ENCODE assay signal across 28 cellular contexts in genomic region chr6:159261983-159262382, GRCh38.
"Had no signal": no experiment of that assay in that cellular context is flagged by ENCODE, and none has a peak within 500 bp of the region (broad histone marks: within the 10 kb centered on the region; RNA-seq: fewer than 3 reads in every experiment).

No MANE protein-coding gene starts in this region.

- H3K36me3 ChIP-seq: ascending aorta, breast epithelium, cardiac muscle cell, colonic mucosa, esophagus squamous epithelium had no signal

- H3K9me3 ChIP-seq: ascending aorta, breast epithelium, colonic mucosa, esophagus squamous epithelium had no signal

- H3K4me3 ChIP-seq: ascending aorta, breast epithelium, cardiac muscle cell, colonic mucosa, esophagus squamous epithelium had no signal

- H3K36me3 Mint-ChIP-seq: activated CD4-positive, alpha-beta memory T cell treated with anti-CD3 and anti-CD28 coated beads for 36 hours; activated CD8-positive, alpha-beta memory T cell treated with anti-CD3 and anti-CD28 coated beads, Interleukin-2, amount 10 ng/mL, durations not matched to agents 7 days and 5 days; activated naive CD4-positive, alpha-beta T cell treated with anti-CD3 and anti-CD28 coated beads, Interleukin-2, amount 10 ng/mL, durations not matched to agents 7 days and 5 days; activated naive CD4-positive, alpha-beta T cell treated with anti-CD3 and anti-CD28 coated beads, Interleukin-2, amount 50 U/mL, for 72 hours; activated naive CD8-positive, alpha-beta T cell treated with anti-CD3 and anti-CD28 coated beads, Interleukin-2, amount 10 ng/mL, durations not matched to agents 7 days and 5 days; brain had no signal

- H3K27me3 ChIP-seq: ascending aorta, breast epithelium, cardiac muscle cell, colonic mucosa, esophagus squamous epithelium had no signal

- H3K9me3 Mint-ChIP-seq: activated CD4-positive, alpha-beta memory T cell treated with anti-CD3 and anti-CD28 coated beads for 36 hours; activated CD4-positive, alpha-beta T cell treated with anti-CD3 and anti-CD28 coated beads, Interleukin-2, amount 10 ng/mL, durations not matched to agents 24 days and 14 days; activated naive CD4-positive, alpha-beta T cell treated with anti-CD3 and anti-CD28 coated beads, Interleukin-2, amount 10 ng/mL, durations not matched to agents 7 days and 5 days; activated naive CD8-positive, alpha-beta T cell treated with anti-CD3 and anti-CD28 coated beads, Interleukin-2, amount 10 ng/mL, durations not matched to agents 7 days and 5 days; activated T-helper 1 cell treated with anti-CD3 and anti-CD28 coated beads, Interleukin-12 subunit alpha, Interleukin-12 subunit beta, Interleukin-2, Interleukin-4 antibody, amounts not matched to agents 30 ng/mL and 10 ng/mL and 1 ng/mL, durations not matched to agents 14 hours and 24 hours and 36 hours had no signal

- DNase-seq: activated CD4-positive, alpha-beta memory T cell treated with anti-CD3 and anti-CD28 coated beads for 36 hours; activated CD4-positive, alpha-beta T cell treated with anti-CD3 and anti-CD28 coated beads for 36 hours; activated CD4-positive, alpha-beta T cell treated with anti-CD3 and anti-CD28 coated beads, Interleukin-2, amount 10 ng/mL, durations not matched to agents 24 days and 14 days; activated CD4-positive, CD25-positive, alpha-beta regulatory T cell; activated CD4-positive, CD25-positive, alpha-beta regulatory T cell treated with anti-CD3 and anti-CD28 coated beads, Interleukin-2, amount 50 U/mL, for 72 hours; activated CD8-positive, alpha-beta memory T cell treated with anti-CD3 and anti-CD28 coated beads, Interleukin-2, amount 10 ng/mL, durations not matched to agents 7 days and 5 days; activated CD8-positive, alpha-beta memory T cell treated with anti-CD3 and anti-CD28 coated beads, Interleukin-2, amount 50 U/mL, for 4 hours; activated CD8-positive, alpha-beta T cell treated with anti-CD3 and anti-CD28 coated beads, Interleukin-2, amount 10 ng/mL, durations not matched to agents 7 days and 5 days; activated gamma-delta T cell; activated naive CD4-positive, alpha-beta T cell; activated naive CD4-positive, alpha-beta T cell treated with anti-CD3 and anti-CD28 coated beads, Interleukin-2, amount 10 ng/mL, durations not matched to agents 7 days and 5 days; activated naive CD8-positive, alpha-beta T cell treated with anti-CD3 and anti-CD28 coated beads, Interleukin-2, amount 10 ng/mL, durations not matched to agents 7 days and 5 days; activated T-cell treated with anti-CD3 and anti-CD28 coated beads, Interleukin-2, amount 50 U/mL, for 1 hour; activated T-cell treated with anti-CD3 and anti-CD28 coated beads, Interleukin-2, amount 50 U/mL, for 48 hours; central memory CD4-positive, alpha-beta T cell; cerebellar nuclear complex; colonic mucosa; effector CD8-positive, alpha-beta T cell; esophagus squamous epithelium; foreskin fibroblast; T-helper 2 cell had no signal

- H3K4me1 ChIP-seq: breast epithelium, colonic mucosa, esophagus squamous epithelium had no signal

- H3K4me1 Mint-ChIP-seq: activated CD4-positive, alpha-beta T cell treated with anti-CD3 and anti-CD28 coated beads for 36 hours; activated CD4-positive, alpha-beta T cell treated with anti-CD3 and anti-CD28 coated beads, Interleukin-2, amount 10 ng/mL, durations not matched to agents 24 days and 14 days; activated CD8-positive, alpha-beta memory T cell treated with anti-CD3 and anti-CD28 coated beads, Interleukin-2, amount 10 ng/mL, durations not matched to agents 7 days and 5 days; activated naive CD4-positive, alpha-beta T cell treated with anti-CD3 and anti-CD28 coated beads, Interleukin-2, amount 10 ng/mL, durations not matched to agents 7 days and 5 days; activated naive CD8-positive, alpha-beta T cell treated with anti-CD3 and anti-CD28 coated beads, Interleukin-2, amount 10 ng/mL, durations not matched to agents 7 days and 5 days; brain had no signal

- H3K4me3 Mint-ChIP-seq: activated CD4-positive, alpha-beta memory T cell treated with anti-CD3 and anti-CD28 coated beads for 36 hours; activated CD4-positive, alpha-beta T cell treated with anti-CD3 and anti-CD28 coated beads for 36 hours; activated CD4-positive, alpha-beta T cell treated with anti-CD3 and anti-CD28 coated beads, Interleukin-2, amount 10 ng/mL, durations not matched to agents 24 days and 14 days; activated CD8-positive, alpha-beta memory T cell treated with anti-CD3 and anti-CD28 coated beads, Interleukin-2, amount 10 ng/mL, durations not matched to agents 7 days and 5 days; activated CD8-positive, alpha-beta T cell treated with anti-CD3 and anti-CD28 coated beads, Interleukin-2, amount 10 ng/mL, durations not matched to agents 7 days and 5 days; activated naive CD4-positive, alpha-beta T cell treated with anti-CD3 and anti-CD28 coated beads, Interleukin-2, amount 10 ng/mL, durations not matched to agents 7 days and 5 days; activated naive CD8-positive, alpha-beta T cell treated with anti-CD3 and anti-CD28 coated beads, Interleukin-2, amount 10 ng/mL, durations not matched to agents 7 days and 5 days; activated T-helper 1 cell treated with anti-CD3 and anti-CD28 coated beads, Interleukin-12 subunit alpha, Interleukin-12 subunit beta, Interleukin-2, Interleukin-4 antibody, amounts not matched to agents 30 ng/mL and 10 ng/mL and 1 ng/mL, durations not matched to agents 14 hours and 24 hours and 36 hours; brain had no signal

- H3K27ac Mint-ChIP-seq: activated CD4-positive, alpha-beta memory T cell treated with anti-CD3 and anti-CD28 coated beads for 36 hours; activated CD4-positive, alpha-beta T cell treated with anti-CD3 and anti-CD28 coated beads for 36 hours; activated CD4-positive, alpha-beta T cell treated with anti-CD3 and anti-CD28 coated beads, Interleukin-2, amount 10 ng/mL, durations not matched to agents 24 days and 14 days; activated CD8-positive, alpha-beta memory T cell treated with anti-CD3 and anti-CD28 coated beads, Interleukin-2, amount 10 ng/mL, durations not matched to agents 7 days and 5 days; activated CD8-positive, alpha-beta T cell treated with anti-CD3 and anti-CD28 coated beads, Interleukin-2, amount 10 ng/mL, durations not matched to agents 7 days and 5 days; activated naive CD4-positive, alpha-beta T cell treated with anti-CD3 and anti-CD28 coated beads, Interleukin-2, amount 10 ng/mL, durations not matched to agents 7 days and 5 days; activated naive CD4-positive, alpha-beta T cell treated with anti-CD3 and anti-CD28 coated beads, Interleukin-2, amount 50 U/mL, for 72 hours; activated naive CD8-positive, alpha-beta T cell treated with anti-CD3 and anti-CD28 coated beads, Interleukin-2, amount 10 ng/mL, durations not matched to agents 7 days and 5 days; activated T-helper 1 cell treated with anti-CD3 and anti-CD28 coated beads, Interleukin-12 subunit alpha, Interleukin-12 subunit beta, Interleukin-2, Interleukin-4 antibody, amounts not matched to agents 30 ng/mL and 10 ng/mL and 1 ng/mL, durations not matched to agents 14 hours and 24 hours and 36 hours; brain had no signal

- H3K27ac ChIP-seq: breast epithelium, cardiac muscle cell, colonic mucosa, epithelial cell of prostate, esophagus squamous epithelium had no signal

- ATAC-seq: activated CD4-positive, alpha-beta T cell treated with anti-CD3 and anti-CD28 coated beads for 36 hours; activated CD8-positive, alpha-beta memory T cell treated with anti-CD3 and anti-CD28 coated beads, Interleukin-2, amount 10 ng/mL, durations not matched to agents 7 days and 5 days; activated CD8-positive, alpha-beta T cell treated with anti-CD3 and anti-CD28 coated beads, Interleukin-2, amount 10 ng/mL, durations not matched to agents 7 days and 5 days; activated naive CD4-positive, alpha-beta T cell treated with anti-CD3 and anti-CD28 coated beads, Interleukin-2, amount 50 U/mL, for 72 hours had no signal
